Comparison of ENCODE assay signal across 9 cellular contexts in the genomic region with DNA sequence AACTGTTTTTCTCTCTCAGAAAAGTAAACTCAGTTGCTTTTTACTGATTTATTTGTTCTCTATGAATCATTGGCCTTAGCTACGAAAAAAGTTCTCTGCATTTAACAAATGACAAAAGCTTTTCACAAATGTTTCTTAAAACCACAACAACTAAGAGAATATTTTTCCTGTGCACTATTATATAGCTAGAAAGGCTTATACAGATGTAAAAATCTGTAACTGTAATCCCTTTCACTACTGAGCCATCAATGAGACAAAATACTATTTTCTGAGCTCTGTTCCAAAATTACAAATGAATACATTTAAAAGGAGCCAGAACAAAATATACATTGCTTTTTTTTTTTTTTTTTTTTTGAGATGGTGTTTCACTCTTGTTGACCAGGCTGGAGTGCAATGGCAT.
"Had no signal": no experiment of that assay in that cellular context is flagged by ENCODE, and none has a peak within 500 bp of the region (broad histone marks: within the 10 kb centered on the region; RNA-seq: fewer than 3 reads in every experiment).

No MANE protein-coding gene starts in this region.

- FAIRE-seq: H1, H54, HepG2, K562 had no signal

- H3K4me2 ChIP-seq: GM23338 had no signal

- H3K4me3 ChIP-seq: GM23338, K562 had no signal

- H3K4me1 Mint-ChIP-seq: GM23338, H9 had no signal

- H3K9me3 Mint-ChIP-seq: GM23338, H9 had no signal

- DNase-seq: H9, HCEC 1CT, KG1 had no signal

- H3K27ac ChIP-seq: HL-60 had no signal

- H3K4me3 Mint-ChIP-seq: GM23338, H9 had no signal

- ATAC-seq: GM23338, HepG2, K562 had no signal

- H2AFZ ChIP-seq: GM23338 had no signal

- H3K27ac Mint-ChIP-seq: GM23338, H9 had no signal
